9 cellular contexts compared by ENCODE assay signal in genomic region chr1:155931332-155932038, GRCh38. TPM values are rescaled to one million over a fixed set of nuclear protein-coding genes. Genes with fewer than 3 reads are reported as not detected.
DNase-seq lines count a peak whose midpoint lies in the region; ATAC-seq, FAIRE-seq and TF ChIP-seq lines count a peak whose summit lies in the region.
"Had no signal": no experiment of that assay in that cellular context is flagged by ENCODE, and none has a peak within 500 bp of the region (broad histone marks: within the 10 kb centered on the region; RNA-seq: fewer than 3 reads in every experiment).

No MANE protein-coding gene starts in this region.

- FAIRE-seq in GM19239 (lab: Jason Lieb, UNC) = no peak

- H3K9me3 ChIP-seq in NT2/D1 (ENCODE audit: insufficient read depth, low read length) = no peaks in the 10 kb centered on the region

- H3K27ac Mint-ChIP-seq in naive B cell = peak overlapping the region in 4 of 6 donors; percentile 14 to 90 (median 54)

- H3K27ac ChIP-seq in coronary artery = peak overlapping the region in 1 of 2 donors; percentile 18

- H3K9me3 Mint-ChIP-seq in naive B cell = no peaks in the 10 kb centered on the region

- peak overlapping the region; percentile 13 for H3K9ac ChIP-seq in NT2/D1 (ENCODE audit: insufficient read length, low read depth)

- H3K27me3 Mint-ChIP-seq in naive B cell = no peaks in the 10 kb centered on the region

- peaks cover 72% of the 10 kb centered on the region for H3K36me3 ChIP-seq in NT2/D1 (ENCODE audit: insufficient read depth, insufficient read length, low read length)

- H3K4me3 Mint-ChIP-seq in naive B cell = peak overlapping the region in 7 of 8 donors; percentile 2 to 78 (median 42)

- H3K4me3 ChIP-seq in NT2/D1 (ENCODE audit: insufficient read length, low read depth) = peak overlapping the region; percentile 11
- peak overlapping the region; percentile 49 for H3K4me3 ChIP-seq in coronary artery

- no peaks in the 10 kb centered on the region for H3K4me1 ChIP-seq in NT2/D1 (ENCODE audit: insufficient read depth, insufficient read length)

- H3K4me1 Mint-ChIP-seq in naive B cell = peaks cover 8 to 24% (median 20%) of the 10 kb centered on the region in 3 donors

- ATAC-seq in naive B cell (ENCODE audit: low read depth in 2 of 2) (no peak), omental fat pad (ENCODE audit: low FRiP score) (no peak), HG02852 (IDR thresholded peaks at IDR 0.05; ENCODE audit: unreplicated experiment) (no peak), HG02885 (IDR thresholded peaks at IDR 0.05; ENCODE audit: poor library complexity, unreplicated experiment) (no peak)

- no peaks in the 10 kb centered on the region for H3K27me3 ChIP-seq in NT2/D1 (ENCODE audit: insufficient read depth, insufficient read length)

- peak; percentile 12 for DNase-seq in COLO668 (lab: John Stamatoyannopoulos, UW; ENCODE audit: unreplicated experiment)
- DNase-seq in NT2/D1 (ENCODE audit: low read depth, low spot score) = no peak
- no peak for DNase-seq in coronary artery (ENCODE audit: low spot score)
- no peak for DNase-seq in naive B cell
- no peak for DNase-seq in omental fat pad (ENCODE audit: low spot score)
- no peak for DNase-seq in GM19239 (ENCODE audit: insufficient read length, low spot score)
- DNase-seq: stimulated activated CD4-positive, alpha-beta T cell treated with anti-CD3 and anti-CD28 coated beads, Interleukin-2, amount 100 ng/mL, for 24 hours had no signal

- TF ChIP-seq CTCF in coronary artery (IDR thresholded peaks at IDR 0.05) (no peak), omental fat pad (IDR thresholded peaks at IDR 0.05) (no peak)

- peaks cover 0 to 7% of the 10 kb centered on the region in 2 donors for H3K36me3 Mint-ChIP-seq in naive B cell

RNA-seq across cellular contexts. Expression of gene KHDC4, which starts 2.7 kb away (rescaled TPM):
- polyA plus RNA-seq in naive B cell (ENCODE audit: low read depth in 6 of 6) = 10 to 100 TPM in 1 of 6 donors, 1 to 10 TPM in 5; 5.5 to 10.7 (median 7.2) TPM
- total RNA-seq in omental fat pad = 10 to 100 TPM; 28.8 to 54.2 (median 42.7) TPM

RNA-seq across cellular contexts. Expression of gene RXFP4, which starts 10.0 kb away (rescaled TPM):
- 1 to 10 TPM in 1 of 6 donors, under 1 TPM in 2, not detected in 3; 0.21 to 1.2 (median 0.36) TPM for polyA plus RNA-seq in naive B cell (ENCODE audit: low read depth in 6 of 6)
- not detected for total RNA-seq in omental fat pad

RNA-seq across cellular contexts. Expression of gene RIT1, which starts 20.3 kb away (rescaled TPM):
- 10 to 100 TPM in 5 of 6 donors, 1 to 10 TPM in 1; 5.2 to 30.0 (median 20.9) TPM for polyA plus RNA-seq in naive B cell (ENCODE audit: low read depth in 6 of 6)
- total RNA-seq in omental fat pad = 10 to 100 TPM; 27.1 to 38.5 (median 32.9) TPM

RNA-seq across cellular contexts. Expression of gene ARHGEF2, which starts 46.9 kb away (rescaled TPM):
- polyA plus RNA-seq in naive B cell (ENCODE audit: low read depth in 6 of 6) = 10 to 100 TPM in 5 of 6 donors, 1 to 10 TPM in 1; 6.9 to 48.4 (median 27.7) TPM
- total RNA-seq in omental fat pad = 100 to 1,000 TPM in 2 of 4 donors, 10 to 100 TPM in 2; 89.5 to 151 (median 98.6) TPM
